1 cellular context compared by ENCODE assay signal in genomic region chr2:44952143-44952805, GRCh38.
A peak's percentile ranks its signal among the peaks of the same experiment; 100 is the strongest.
TF ChIP-seq lines count a peak whose summit lies in the region.

No MANE protein-coding gene starts in this region.

TF ChIP-seq in H1, 55 proteins besides CTCF, POLR2A, EP300 and RAD21:
- TF ChIP-seq MAX (IDR thresholded peaks at IDR 0.05) (no peak; the same call in 1 of the 2 replicates), RFX5 (IDR thresholded peaks at IDR 0.05; ENCODE audit: borderline replicate concordance, low read depth, low read length) (no peak), BACH1 (IDR thresholded peaks at IDR 0.05; ENCODE audit: low read length) (0 out of 2 replicates have a peak, but pooled peaks have one; percentile 29), MAFK (IDR thresholded peaks at IDR 0.05; ENCODE audit: low read depth, low read length) (no peak), EZH2 (IDR thresholded peaks at IDR 0.05; ENCODE audit: low read depth, low read length, severe bottlenecking) (no peak), CBX8 (IDR thresholded peaks at IDR 0.05; ENCODE audit: borderline replicate concordance, low read depth, low read length) (no peak), CHD2 (IDR thresholded peaks at IDR 0.05; ENCODE audit: low read length) (no peak), SIX5 (IDR thresholded peaks at IDR 0.05; ENCODE audit: low read depth, low read length) (no peak), ASH2L (IDR thresholded peaks at IDR 0.05; ENCODE audit: low read length) (no peak), PHF8 (conservative IDR thresholded peaks at IDR 0.05; ENCODE audit: low read depth, low read length) (no peak), RBBP5 (IDR thresholded peaks at IDR 0.05; ENCODE audit: borderline replicate concordance, low read depth, low read length) (0 out of 2 replicates have a peak, but pooled peaks have one; percentile 58), SP4 (IDR thresholded peaks at IDR 0.05; ENCODE audit: low read length) (no peak), CBX5 (IDR thresholded peaks at IDR 0.05; ENCODE audit: low read depth, low read length) (no peak), KDM1A (IDR thresholded peaks at IDR 0.05; ENCODE audit: borderline replicate concordance, low read length) (no peak), CTBP2 (IDR thresholded peaks at IDR 0.05; ENCODE audit: borderline replicate concordance, insufficient read depth, insufficient read length, low read length) (no peak), JUND (IDR thresholded peaks at IDR 0.05; ENCODE audit: low read length) (no peak), TEAD4 (IDR thresholded peaks at IDR 0.05; ENCODE audit: low read depth, low read length) (no peak), POU5F1 (IDR thresholded peaks at IDR 0.05; ENCODE audit: low read depth, low read length) (no peak), SP1 (IDR thresholded peaks at IDR 0.05; ENCODE audit: low read depth, low read length) (no peak), ZNF274 (IDR thresholded peaks at IDR 0.05; ENCODE audit: borderline replicate concordance, extremely low read depth, low read length) (no peak), SP2 (IDR thresholded peaks at IDR 0.05; ENCODE audit: low read length) (no peak), CHD7 (IDR thresholded peaks at IDR 0.05; ENCODE audit: insufficient replicate concordance, low read length) (no peak), GTF2F1 (IDR thresholded peaks at IDR 0.05; ENCODE audit: borderline replicate concordance, low read depth, low read length) (no peak), CEBPB (IDR thresholded peaks at IDR 0.05; ENCODE audit: low read depth, low read length) (no peak), TCF12 (IDR thresholded peaks at IDR 0.05; ENCODE audit: low read depth, low read length) (no peak), TBP (IDR thresholded peaks at IDR 0.05; ENCODE audit: low read depth, low read length) (peak; percentile 17; the same call in 1 of the 2 replicates), GABPA (IDR thresholded peaks at IDR 0.05; ENCODE audit: borderline replicate concordance, insufficient read depth, low read length) (0 out of 2 replicates have a peak, but pooled peaks have one; percentile 26), RXRA (IDR thresholded peaks at IDR 0.05; ENCODE audit: insufficient read depth, low read depth, low read length) (no peak), YY1 (IDR thresholded peaks at IDR 0.05; ENCODE audit: low read depth, low read length) (no peak), TAF1 (IDR thresholded peaks at IDR 0.05; ENCODE audit: low read depth, low read length) (no peak), ATF3 (IDR thresholded peaks at IDR 0.05; ENCODE audit: insufficient read depth, low read depth, low read length) (no peak), SIRT6 (IDR thresholded peaks at IDR 0.05; ENCODE audit: low read length) (no peak), EGR1 (IDR thresholded peaks at IDR 0.05; ENCODE audit: borderline replicate concordance, low read depth, low read length) (no peak), JUN (IDR thresholded peaks at IDR 0.05; ENCODE audit: low read depth, low read length) (no peak), BRCA1 (IDR thresholded peaks at IDR 0.05; ENCODE audit: low read depth, low read length) (no peak), POLR2AphosphoS5 (IDR thresholded peaks at IDR 0.05; ENCODE audit: low read depth, low read length) (no peak), KDM4A (IDR thresholded peaks at IDR 0.05; ENCODE audit: low read depth, low read length, severe bottlenecking) (peak; percentile 26), SRF (IDR thresholded peaks at IDR 0.05; ENCODE audit: low read depth, low read length) (no peak), SUZ12 (IDR thresholded peaks at IDR 0.05; ENCODE audit: low read length) (no peak; the same call in 1 of the 2 replicates), CHD1 (IDR thresholded peaks at IDR 0.05; ENCODE audit: low read depth, low read length) (no peak), E2F6 (IDR thresholded peaks at IDR 0.05) (peak; percentile 41; the same call in 1 of the 2 replicates), RNF2 (IDR thresholded peaks at IDR 0.05; ENCODE audit: borderline replicate concordance, low read depth, low read length, missing control alignments, poor library complexity, severe bottlenecking) (no peak), SAP30 (IDR thresholded peaks at IDR 0.05; ENCODE audit: insufficient read depth, insufficient replicate concordance, low read length) (no peak), HDAC6 (IDR thresholded peaks at IDR 0.05; ENCODE audit: low read depth, low read length) (no peak), SIN3A (conservative IDR thresholded peaks at IDR 0.05 in 1 of 2, IDR thresholded peaks at IDR 0.05 in 1 of 2; ENCODE audit: low read depth in 1 of 2, low read length in 2 of 2) (no peak)
